In the genomic region with DNA sequence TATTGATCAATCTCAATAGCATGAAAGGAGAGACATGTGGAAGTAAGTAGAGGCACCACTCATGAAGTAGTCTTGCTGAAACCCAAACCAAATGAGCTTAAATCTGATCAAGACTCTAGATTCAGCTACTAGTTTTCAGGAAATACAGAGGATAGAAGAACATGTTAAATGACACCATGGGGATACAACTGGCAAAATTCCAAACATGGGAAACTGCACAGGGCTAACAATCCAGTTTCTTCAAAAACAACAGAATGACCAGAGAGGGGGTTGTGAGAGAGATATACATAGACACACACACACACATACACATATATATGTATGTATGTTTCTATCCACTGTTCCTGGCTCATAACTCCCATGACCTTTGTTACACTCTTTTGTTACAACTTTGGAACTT, we compare ENCODE assay signal across 27 cellular contexts. TPM values are rescaled to one million over a fixed set of nuclear protein-coding genes. Genes with fewer than 3 reads are reported as not detected.
"Had no signal": no experiment of that assay in that cellular context is flagged by ENCODE, and none has a peak within 500 bp of the region (broad histone marks: within the 10 kb centered on the region; RNA-seq: fewer than 3 reads in every experiment).

No MANE protein-coding gene starts in this region.

- H3K4me1 ChIP-seq: neural progenitor cell, parathyroid adenoma, psoas muscle, right lobe of liver, tibial nerve, upper lobe of left lung, vagina had no signal

- H3K4me3 Mint-ChIP-seq: nephron; neural progenitor cell; stimulated activated effector memory CD8-positive, alpha-beta T cell treated with anti-CD3 and anti-CD28 coated beads, Interleukin-12 subunit alpha, Interleukin-12 subunit beta, amount 100 ng/mL, for 72 hours; stimulated activated naive B cell treated with anti-CD40 and anti-IgM and Interleukin-4, amounts not matched to agents 10 μg/mL and 1 μg/mL and 100 μg/mL, for 72 hours; stimulated activated naive CD8-positive, alpha-beta T cell treated with anti-CD3 and anti-CD28 coated beads, Interleukin-15, Interleukin-2, amounts not matched to agents 100 ng/mL and 50 ng/mL, for 24 hours had no signal

- H3K27me3 Mint-ChIP-seq: progenitor cell of endocrine pancreas; stimulated activated naive B cell treated with anti-CD40 and anti-IgM and Interleukin-4, amounts not matched to agents 10 μg/mL and 1 μg/mL and 100 μg/mL, for 72 hours had no signal

- H3K4me1 Mint-ChIP-seq: nephron, neural progenitor cell had no signal

- H3K4me2 ChIP-seq: neural progenitor cell had no signal

- H3K36me3 ChIP-seq: neural progenitor cell, ovary, right lobe of liver, sigmoid colon, stomach, thoracic aorta, thyroid gland, tibial nerve, upper lobe of left lung, vagina had no signal

- ATAC-seq: psoas muscle; right cardiac atrium; right lobe of liver; stimulated activated effector memory CD8-positive, alpha-beta T cell treated with anti-CD3 and anti-CD28 coated beads, Interleukin-12 subunit alpha, Interleukin-12 subunit beta, amount 100 ng/mL, for 72 hours; stimulated activated naive B cell treated with anti-CD40 and anti-IgM and Interleukin-4, amounts not matched to agents 10 μg/mL and 1 μg/mL and 100 μg/mL, for 72 hours had no signal

- H3K9ac ChIP-seq: neural progenitor cell, parathyroid adenoma had no signal

- H3K27me3 ChIP-seq: neural progenitor cell, ovary, right lobe of liver, sigmoid colon, stomach, thyroid gland, tibial nerve, upper lobe of left lung, vagina had no signal

- H3K27ac Mint-ChIP-seq: nephron; neural progenitor cell; progenitor cell of endocrine pancreas; stimulated activated effector memory CD8-positive, alpha-beta T cell treated with anti-CD3 and anti-CD28 coated beads, Interleukin-12 subunit alpha, Interleukin-12 subunit beta, amount 100 ng/mL, for 72 hours; stimulated activated naive B cell treated with anti-CD40 and anti-IgM and Interleukin-4, amounts not matched to agents 10 μg/mL and 1 μg/mL and 100 μg/mL, for 72 hours; stimulated activated naive CD8-positive, alpha-beta T cell treated with anti-CD3 and anti-CD28 coated beads, Interleukin-15, Interleukin-2, amounts not matched to agents 100 ng/mL and 50 ng/mL, for 24 hours had no signal

- H3K9me3 ChIP-seq: ovary, right lobe of liver, thyroid gland, vagina had no signal

- H3K36me3 Mint-ChIP-seq: neural progenitor cell; stimulated activated effector memory CD8-positive, alpha-beta T cell treated with anti-CD3 and anti-CD28 coated beads, Interleukin-12 subunit alpha, Interleukin-12 subunit beta, amount 100 ng/mL, for 72 hours; stimulated activated naive B cell treated with anti-CD40 and anti-IgM and Interleukin-4, amounts not matched to agents 10 μg/mL and 1 μg/mL and 100 μg/mL, for 72 hours had no signal

- H3K27ac ChIP-seq: neural progenitor cell, ovary, parathyroid adenoma, psoas muscle, right lobe of liver, sigmoid colon, stomach, thoracic aorta, thyroid gland, tibial nerve, upper lobe of left lung, vagina had no signal

- H3K4me3 ChIP-seq: neural progenitor cell, ovary, psoas muscle, right lobe of liver, sigmoid colon, stomach, thoracic aorta, thyroid gland, tibial nerve, upper lobe of left lung, vagina had no signal

- DNase-seq: occipital lobe; ovary; posterior cingulate gyrus; psoas muscle; right cardiac atrium; right lobe of liver; sigmoid colon; small intestine; stimulated activated CD4-positive, alpha-beta T cell treated with anti-CD3 and anti-CD28 coated beads, Interleukin-15, amount 100 ng/mL, for 24 hours; stimulated activated CD4-positive, alpha-beta T cell treated with anti-CD3 and anti-CD28 coated beads, Interleukin-2, amount 100 ng/mL, for 24 hours; stimulated activated CD4-positive, alpha-beta T cell treated with anti-CD3 and anti-CD28 coated beads, Interleukin-2, amount 100 ng/mL, for 48 hours; stimulated activated CD4-positive, alpha-beta T cell treated with anti-CD3 and anti-CD28 coated beads, Interleukin-4, amount 100 ng/mL, for 24 hours; stimulated activated naive B cell treated with anti-CD40 and anti-IgM and Interleukin-4, amounts not matched to agents 10 μg/mL and 1 μg/mL and 100 μg/mL, for 72 hours; stimulated activated naive CD4-positive, alpha-beta T cell treated with Interleukin-2 at 50 U/mL for 16 hours; stomach; thyroid gland; trophoblast cell; upper lobe of left lung had no signal

RNA-seq across cellular contexts. Expression of a gene that starts 44.9 kb away (rescaled TPM):
- total RNA-seq: thoracic aorta had no signal
